ENCODE assay signal across 6 cellular contexts in the genomic region with DNA sequence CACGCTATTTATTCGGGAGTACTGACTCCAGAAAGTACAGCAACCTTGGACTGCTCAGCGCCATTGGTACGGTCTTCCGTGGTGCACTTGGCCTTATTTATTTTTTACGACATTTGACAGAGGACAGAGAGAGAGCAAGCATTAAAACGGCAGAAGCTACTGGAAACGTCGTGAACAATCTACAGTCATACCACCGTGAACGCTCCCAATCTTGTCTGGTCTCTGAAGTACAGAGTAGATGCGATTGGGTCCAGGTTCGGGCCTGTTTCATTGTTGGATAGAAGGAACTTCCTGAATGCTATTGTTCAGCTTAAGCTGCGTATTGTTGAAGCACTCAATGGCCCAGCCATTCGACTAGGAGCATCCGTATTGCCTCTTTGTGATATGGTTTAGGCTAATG. TPM values are rescaled to one million over a fixed set of nuclear protein-coding genes. Genes with fewer than 3 reads are reported as not detected.
A peak's percentile ranks its signal among the peaks of the same experiment; 100 is the strongest.
DNase-seq lines count a peak whose midpoint lies in the region; ATAC-seq, FAIRE-seq and TF ChIP-seq lines count a peak whose summit lies in the region.
"Not testable (repeated sequence)": the region's sequence is repeated elsewhere in the genome, so short reads cannot be mapped to it uniquely, and the experiment has no call there.

No MANE protein-coding gene starts in this region.

- H3K4me3 ChIP-seq in IMR-90 (ENCODE audit: insufficient read depth, low read depth, low read length); sigmoid colon: not testable (repeated sequence)

- not testable (repeated sequence) for BruUV-seq in IMR-90 (replicated peaks; lab: Mats Ljungman, UMichigan)

- H4K20me1 ChIP-seq in IMR-90 (ENCODE audit: insufficient read depth, low read length): not testable (repeated sequence)

- peak; percentile 13 for DNase-seq in IMR-90
- DNase-seq in activated CD8-positive, alpha-beta T cell treated with anti-CD3 and anti-CD28 coated beads, Interleukin-2, amount 10 ng/mL, durations not matched to agents 7 days and 5 days: peak; percentile 19
- peak; percentile 79 for DNase-seq in cardiac septum (ENCODE audit: low spot score)
- peak; percentile 61 for DNase-seq in natural killer cell treated with Interleukin-12 subunit alpha and Interleukin-12 subunit beta and Interleukin-15 and Interleukin-18, amount 100 ng/mL, for 72 hours (ENCODE audit: low spot score)
- peak; percentile 71 for DNase-seq in sigmoid colon

- not testable (repeated sequence) for H3K9me1 ChIP-seq in IMR-90 (ENCODE audit: insufficient read depth, low read length)

- not testable (repeated sequence) for TF ChIP-seq POLR2A in IMR-90 (IDR thresholded peaks at IDR 0.05; ENCODE audit: low read depth, low read length); sigmoid colon (IDR thresholded peaks at IDR 0.05)

- not testable (repeated sequence) for H3K4me1 ChIP-seq in IMR-90 (ENCODE audit: control insufficient read depth, insufficient read depth, low read length); sigmoid colon

- H2AK9ac ChIP-seq in IMR-90 (replicated peaks; ENCODE audit: low read depth, low read length, poor library complexity): not testable (repeated sequence)

- not testable (repeated sequence) for H3K36me3 ChIP-seq in IMR-90 (ENCODE audit: control insufficient read depth, insufficient read depth, low read length); sigmoid colon

- TF ChIP-seq CTCF in IMR-90 (conservative IDR thresholded peaks at IDR 0.05; ENCODE audit: low read depth, low read length); sigmoid colon (IDR thresholded peaks at IDR 0.05): not testable (repeated sequence)

- not testable (repeated sequence) for H2AFZ ChIP-seq in IMR-90 (replicated peaks; ENCODE audit: low read length, poor library complexity)

- not testable (repeated sequence) for TF ChIP-seq EP300 in sigmoid colon (IDR thresholded peaks at IDR 0.05)

- CTCF ChIA-PET in IMR-90 (lab: Yijun Ruan, JAX); activated CD8-positive, alpha-beta T cell treated with anti-CD3 and anti-CD28 coated beads, Interleukin-2, amount 10 ng/mL, durations not matched to agents 7 days and 5 days (lab: Charles Lee): not testable (repeated sequence)

- not testable (repeated sequence) for H4K8ac ChIP-seq in IMR-90 (ENCODE audit: low read depth in 2 of 2, low read length in 2 of 2)

- intact Hi-C loops in IMR-90 (cut with micrococcal nuclease); cardiac septum (cut with DNase I); sigmoid colon (cut with DNase I): not testable (repeated sequence)

- H2AK5ac ChIP-seq in IMR-90 (ENCODE audit: low read depth, low read length): not testable (repeated sequence)

- H3K14ac ChIP-seq in IMR-90 (replicated peaks; ENCODE audit: low read depth, low read length): not testable (repeated sequence)

- ATAC-seq in IMR-90 (ENCODE audit: low read depth); activated CD8-positive, alpha-beta T cell treated with anti-CD3 and anti-CD28 coated beads, Interleukin-2, amount 10 ng/mL, durations not matched to agents 7 days and 5 days; natural killer cell treated with Interleukin-12 subunit alpha and Interleukin-12 subunit beta and Interleukin-15 and Interleukin-18, amount 100 ng/mL, for 72 hours: not testable (repeated sequence)

- H3K36me3 Mint-ChIP-seq in activated CD8-positive, alpha-beta T cell treated with anti-CD3 and anti-CD28 coated beads, Interleukin-2, amount 10 ng/mL, durations not matched to agents 7 days and 5 days (ENCODE audit: low read depth); natural killer cell treated with Interleukin-12 subunit alpha and Interleukin-12 subunit beta and Interleukin-15 and Interleukin-18, amount 100 ng/mL, for 72 hours: not testable (repeated sequence)

- H3K27me3 Mint-ChIP-seq in activated CD8-positive, alpha-beta T cell treated with anti-CD3 and anti-CD28 coated beads, Interleukin-2, amount 10 ng/mL, durations not matched to agents 7 days and 5 days (ENCODE audit: low read depth); natural killer cell treated with Interleukin-12 subunit alpha and Interleukin-12 subunit beta and Interleukin-15 and Interleukin-18, amount 100 ng/mL, for 72 hours: not testable (repeated sequence)

- not testable (repeated sequence) for H2BK5ac ChIP-seq in IMR-90 (ENCODE audit: low read depth, low read length, poor library complexity, severe bottlenecking)

- H4K91ac ChIP-seq in IMR-90 (ENCODE audit: insufficient read depth, low read depth, low read length): not testable (repeated sequence)

- H3K18ac ChIP-seq in IMR-90 (ENCODE audit: low read depth, low read length): not testable (repeated sequence)

- not testable (repeated sequence) for H3K27ac Mint-ChIP-seq in activated CD8-positive, alpha-beta T cell treated with anti-CD3 and anti-CD28 coated beads, Interleukin-2, amount 10 ng/mL, durations not matched to agents 7 days and 5 days; natural killer cell treated with Interleukin-12 subunit alpha and Interleukin-12 subunit beta and Interleukin-15 and Interleukin-18, amount 100 ng/mL, for 72 hours

- POLR2A ChIA-PET in IMR-90 (lab: Charles Lee; ENCODE audit: unreplicated experiment); activated CD8-positive, alpha-beta T cell treated with anti-CD3 and anti-CD28 coated beads, Interleukin-2, amount 10 ng/mL, durations not matched to agents 7 days and 5 days (lab: Charles Lee): not testable (repeated sequence)

- not testable (repeated sequence) for H3K4me1 Mint-ChIP-seq in activated CD8-positive, alpha-beta T cell treated with anti-CD3 and anti-CD28 coated beads, Interleukin-2, amount 10 ng/mL, durations not matched to agents 7 days and 5 days (ENCODE audit: low read depth); natural killer cell treated with Interleukin-12 subunit alpha and Interleukin-12 subunit beta and Interleukin-15 and Interleukin-18, amount 100 ng/mL, for 72 hours (ENCODE audit: low read depth in 2 of 2)

- not testable (repeated sequence) for H3K23ac ChIP-seq in IMR-90 (ENCODE audit: low read depth, low read length)

- H3K4ac ChIP-seq in IMR-90 (ENCODE audit: low read depth, low read length): not testable (repeated sequence)

- not testable (repeated sequence) for H4K5ac ChIP-seq in IMR-90 (ENCODE audit: low read depth, low read length)

- H3K27ac ChIP-seq in IMR-90 (ENCODE audit: insufficient read depth, low read length); sigmoid colon: not testable (repeated sequence)

- 82% methylated on average over 11 of the region's 16 CpGs; no CpG with 5 or more reads in 1 of the 2 experiments for WGBS in IMR-90 (ENCODE audit: extremely low coverage in 2 of 2, insufficient read length in 1 of 2), 2 experiments
- WGBS in sigmoid colon, 2 donors: 89 to 92% methylated on average over 16 of the region's 16 CpGs

- not testable (repeated sequence) for H3K9me3 Mint-ChIP-seq in activated CD8-positive, alpha-beta T cell treated with anti-CD3 and anti-CD28 coated beads, Interleukin-2, amount 10 ng/mL, durations not matched to agents 7 days and 5 days (ENCODE audit: insufficient read depth); natural killer cell treated with Interleukin-12 subunit alpha and Interleukin-12 subunit beta and Interleukin-15 and Interleukin-18, amount 100 ng/mL, for 72 hours

- H2BK20ac ChIP-seq in IMR-90 (ENCODE audit: low read depth, low read length): not testable (repeated sequence)

- H2BK120ac ChIP-seq in IMR-90 (ENCODE audit: low read depth, low read length): not testable (repeated sequence)

- H3K9ac ChIP-seq in IMR-90 (ENCODE audit: low read depth, low read length): not testable (repeated sequence)

- dilution Hi-C loops in IMR-90 (cut with HindIII; ENCODE audit: low sequenced_read_pairs, unreplicated experiment): not testable (repeated sequence)

- FAIRE-seq in colon (lab: Jason Lieb, UNC): peak; percentile 38

- not testable (repeated sequence) for H2BK15ac ChIP-seq in IMR-90 (ENCODE audit: low read depth, low read length)

- TF ChIP-seq RAD21 in IMR-90 (IDR thresholded peaks at IDR 0.05; ENCODE audit: low read length): not testable (repeated sequence)

- in situ Hi-C loops in IMR-90 (cut with MboI; ENCODE audit: low sequenced_read_pairs): not testable (repeated sequence)

- H3K4me2 ChIP-seq in IMR-90 (ENCODE audit: low read depth, low read length): not testable (repeated sequence)

- not testable (repeated sequence) for H3K9me3 ChIP-seq in IMR-90 (ENCODE audit: control insufficient read depth, insufficient read depth, low read length); sigmoid colon

- H3K4me3 Mint-ChIP-seq in activated CD8-positive, alpha-beta T cell treated with anti-CD3 and anti-CD28 coated beads, Interleukin-2, amount 10 ng/mL, durations not matched to agents 7 days and 5 days; natural killer cell treated with Interleukin-12 subunit alpha and Interleukin-12 subunit beta and Interleukin-15 and Interleukin-18, amount 100 ng/mL, for 72 hours: not testable (repeated sequence)

- not testable (repeated sequence) for H3K79me1 ChIP-seq in IMR-90 (ENCODE audit: low read depth in 1 of 2, low read length in 2 of 2)

- not testable (repeated sequence) for H3K56ac ChIP-seq in IMR-90 (ENCODE audit: extremely low read depth, insufficient read depth, low read length)

- H3K27me3 ChIP-seq in IMR-90 (ENCODE audit: control insufficient read depth, insufficient read depth, low read length); sigmoid colon: not testable (repeated sequence)

RNA-seq across cellular contexts. Expression of a gene that starts 53.2 kb away (rescaled TPM):
- total RNA-seq in IMR-90 (2012; rRNA removed) (20.8 and 21.1 TPM in 2 replicates), cardiac septum (11.3 TPM), sigmoid colon (10 to 100 TPM; 16.1 to 25.8 (median 19.5) TPM)
- polyA plus RNA-seq in IMR-90 (2012; rRNA removed) (11.5 and 16.2 TPM in 2 replicates), sigmoid colon (10 to 100 TPM in 1 of 3 donors, 1 to 10 TPM in 2; 6.5 to 10.8 (median 8.7) TPM)
- 11.7 and 12.3 TPM in 2 replicates for polyA plus RNA-seq in IMR-90 (2012; cell fraction: cytosol; rRNA removed)
- 18.6 and 30.7 TPM in 2 replicates for polyA plus RNA-seq in IMR-90 (2012; cell fraction: nucleus; rRNA removed; ENCODE audit: low replicate concordance)
- total RNA-seq in activated CD8-positive, alpha-beta T cell treated with anti-CD3 and anti-CD28 coated beads, Interleukin-2, amount 10 ng/mL, durations not matched to agents 7 days and 5 days: 10 to 100 TPM; 20.0 to 23.0 TPM
- total RNA-seq in natural killer cell treated with Interleukin-12 subunit alpha and Interleukin-12 subunit beta and Interleukin-15 and Interleukin-18, amount 100 ng/mL, for 72 hours: 10 to 100 TPM; 32.3 to 37.9 TPM

Comparison
In these comparisons a context has a peak if more than half of its experiments do, and no peak if none do; other contexts are left out.
1. DNase-seq: peak in every context shown above with its lines; median percentile 79 in cardiac septum; 71 in sigmoid colon; 61 in natural killer cell treated with Interleukin-12 subunit alpha and Interleukin-12 subunit beta and Interleukin-15 and Interleukin-18, amount 100 ng/mL, for 72 hours; 19 in activated CD8-positive, alpha-beta T cell treated with anti-CD3 and anti-CD28 coated beads, Interleukin-2, amount 10 ng/mL, durations not matched to agents 7 days and 5 days; 13 in IMR-90.